ENCODE assay signal across 1 cellular context in the genomic region with DNA sequence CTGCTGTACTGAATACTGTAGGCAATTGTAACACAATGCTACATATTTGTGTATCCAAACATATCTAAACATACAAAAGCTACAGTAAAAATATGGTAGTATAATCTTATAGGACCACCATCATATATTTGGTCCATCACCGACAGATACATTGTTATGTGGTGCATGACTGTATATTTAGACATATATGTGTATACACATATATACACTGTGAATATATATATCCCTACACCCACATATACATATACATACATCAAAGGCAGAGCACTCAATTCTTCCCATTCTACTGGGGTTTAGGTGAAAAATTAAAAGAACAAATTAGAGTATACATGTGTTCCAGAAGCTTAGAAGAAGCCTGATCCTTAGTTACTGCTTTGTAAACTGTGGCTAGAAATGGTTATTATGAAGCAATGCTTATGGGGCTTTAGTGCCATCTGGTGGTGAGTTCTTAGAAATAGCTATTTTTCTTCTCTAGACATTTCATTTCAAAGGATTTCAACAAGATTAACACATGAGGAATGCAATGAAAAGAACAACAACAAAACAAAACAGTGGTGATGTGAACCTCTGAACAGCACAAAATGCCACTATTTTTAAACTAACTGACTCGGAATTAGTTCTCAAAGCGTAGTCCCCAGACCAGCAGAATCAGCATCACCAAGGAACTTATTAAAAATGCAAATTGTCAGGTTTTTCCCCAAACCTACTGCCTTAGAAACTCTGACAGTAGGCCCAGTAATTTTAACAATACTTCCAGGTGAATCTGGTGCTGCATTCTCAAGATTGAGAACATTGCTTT.
TF ChIP-seq lines count a peak whose summit lies in the region.

No MANE protein-coding gene starts in this region.

TF ChIP-seq in HCT116, 20 proteins besides CTCF, POLR2A, EP300 and RAD21 (continued from another document):
- no peak for TF ChIP-seq ZNF274 (IDR thresholded peaks at IDR 0.05; ENCODE audit: low read depth, low read length)
- no peak for TF ChIP-seq EGR1 (IDR thresholded peaks at IDR 0.05; ENCODE audit: low read depth)
